ENCODE assay signal across 8 cellular contexts in the genomic region with DNA sequence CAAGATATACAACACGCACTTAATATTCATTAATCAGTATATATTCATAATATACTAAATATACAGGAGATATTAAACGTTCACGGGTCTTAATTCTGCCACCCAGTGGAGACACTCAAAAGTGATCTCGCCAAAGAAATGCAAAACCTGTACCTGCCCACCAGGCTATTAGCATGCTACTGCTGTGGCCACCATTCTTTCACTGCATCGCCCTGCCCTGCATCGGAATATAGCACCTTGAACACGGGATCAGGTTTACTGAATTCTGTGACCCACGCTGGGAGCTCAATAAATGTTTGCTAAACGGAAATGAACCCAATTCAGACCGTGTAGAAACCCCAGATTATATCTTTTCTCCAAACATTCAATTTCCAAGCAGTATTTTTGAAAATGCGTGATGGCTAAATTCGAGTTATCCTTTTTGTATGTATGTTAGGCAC. TPM values are rescaled to one million over a fixed set of nuclear protein-coding genes. Genes with fewer than 3 reads are reported as not detected.
DNase-seq lines count a peak whose midpoint lies in the region; ATAC-seq and TF ChIP-seq lines count a peak whose summit lies in the region.

No MANE protein-coding gene starts in this region.

- intact Hi-C loops in tibial artery (cut with DNase I; ENCODE audit: low total_unique reads): loop anchor here (10.0 kb wide), 1 partner anchor 135 kb away; the partner anchor contains the start of gene HPF1

- peaks cover 0 to 25% (median 13%) of the 10 kb centered on the region in 4 donors for H3K4me1 ChIP-seq in tibial artery

- TF ChIP-seq CTCF in C4-2B (conservative IDR thresholded peaks at IDR 0.05) (peak; percentile 76), tibial artery (IDR thresholded peaks at IDR 0.05) (peak; percentile 41 to 54)

- H3K27ac ChIP-seq in C4-2B (peak overlapping the region; percentile 87), epithelial cell of prostate (peak overlapping the region; percentile 92), tibial artery (peak overlapping the region; percentile 95 to 97)

- H3K9me3 ChIP-seq in tibial artery: no peaks in the 10 kb centered on the region

- no peaks in the 10 kb centered on the region for H3K36me3 ChIP-seq in tibial artery

- DNase-seq in NCI-H748 treated with DMSO at 0.1 percent for 48 hours (lab: John Stamatoyannopoulos, UW) (peak; percentile 42), epithelial cell of prostate (ENCODE audit: low read depth, low spot score) (no peak), mucosa of gallbladder (ENCODE audit: low spot score) (peak; percentile 63), tibial artery (no peak)
- peak; percentile 43 for DNase-seq in activated CD8-positive, alpha-beta memory T cell treated with anti-CD3 and anti-CD28 coated beads, Interleukin-2, amount 50 U/mL, for 4 hours

- H3K27me3 ChIP-seq in tibial artery: no peaks in the 10 kb centered on the region

- peak overlapping the region; percentile 76 to 79 for H3K4me3 ChIP-seq in tibial artery

- ATAC-seq in GM19035 (IDR thresholded peaks at IDR 0.05; ENCODE audit: unreplicated experiment): peak; percentile 52
- peak; percentile 48 for ATAC-seq in HG03196 (IDR thresholded peaks at IDR 0.05; ENCODE audit: unreplicated experiment)

RNA-seq across cellular contexts. Expression of gene CLCN3, which starts 0.8 kb away (rescaled TPM):
- 95.8 TPM for total RNA-seq in mucosa of gallbladder

RNA-seq across cellular contexts. Expression of gene NEK1, which starts 7.2 kb away (rescaled TPM):
- total RNA-seq in mucosa of gallbladder: 13.8 TPM

Comparison
In these comparisons a context has a peak if more than half of its experiments do, and no peak if none do; other contexts are left out.
1. DNase-seq: peak in NCI-H748 treated with DMSO at 0.1 percent for 48 hours (single experiment), activated CD8-positive, alpha-beta memory T cell treated with anti-CD3 and anti-CD28 coated beads, Interleukin-2, amount 50 U/mL, for 4 hours (single experiment) and mucosa of gallbladder (single experiment); none in epithelial cell of prostate (single experiment) and tibial artery (0 of 2).
2. Peak in every context shown above with its lines, with median percentiles within 50 percentile points of each other: H3K27ac ChIP-seq.